1 cellular context compared by ENCODE assay signal in the genomic region with DNA sequence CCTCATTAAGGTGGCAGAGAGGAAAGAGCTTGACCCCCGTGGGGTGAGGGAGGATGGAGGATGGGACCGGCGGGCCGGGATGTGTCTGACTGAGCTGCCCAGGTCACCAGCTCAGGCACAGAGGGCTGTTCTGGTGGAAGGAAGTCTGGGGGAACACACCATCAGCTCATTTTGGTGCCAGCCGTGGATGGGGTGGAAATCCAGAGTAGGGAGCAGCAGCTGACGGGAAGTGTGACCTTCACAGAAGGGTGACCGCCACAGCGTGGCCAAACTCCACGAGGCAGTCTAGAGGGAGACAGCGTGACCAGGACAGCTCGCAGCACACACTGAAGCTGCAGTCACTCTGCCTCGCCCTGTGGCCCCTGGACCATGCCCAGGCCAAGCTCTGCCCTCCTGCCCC.
TF ChIP-seq lines count a peak whose summit lies in the region.

No MANE protein-coding gene starts in this region.

TF ChIP-seq in WTC11, 78 proteins besides CTCF, POLR2A, EP300 and RAD21 (continued from another document):
- TF ChIP-seq, protein P1, sequence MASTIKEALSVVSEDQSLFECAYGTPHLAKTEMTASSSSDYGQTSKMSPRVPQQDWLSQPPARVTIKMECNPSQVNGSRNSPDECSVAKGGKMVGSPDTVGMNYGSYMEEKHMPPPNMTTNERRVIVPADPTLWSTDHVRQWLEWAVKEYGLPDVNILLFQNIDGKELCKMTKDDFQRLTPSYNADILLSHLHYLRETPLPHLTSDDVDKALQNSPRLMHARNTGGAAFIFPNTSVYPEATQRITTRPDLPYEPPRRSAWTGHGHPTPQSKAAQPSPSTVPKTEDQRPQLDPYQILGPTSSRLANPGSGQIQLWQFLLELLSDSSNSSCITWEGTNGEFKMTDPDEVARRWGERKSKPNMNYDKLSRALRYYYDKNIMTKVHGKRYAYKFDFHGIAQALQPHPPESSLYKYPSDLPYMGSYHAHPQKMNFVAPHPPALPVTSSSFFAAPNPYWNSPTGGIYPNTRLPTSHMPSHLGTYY (CRISPR knock-in tag; IDR thresholded peaks at IDR 0.05) = no peak
- TF ChIP-seq, protein P2, sequence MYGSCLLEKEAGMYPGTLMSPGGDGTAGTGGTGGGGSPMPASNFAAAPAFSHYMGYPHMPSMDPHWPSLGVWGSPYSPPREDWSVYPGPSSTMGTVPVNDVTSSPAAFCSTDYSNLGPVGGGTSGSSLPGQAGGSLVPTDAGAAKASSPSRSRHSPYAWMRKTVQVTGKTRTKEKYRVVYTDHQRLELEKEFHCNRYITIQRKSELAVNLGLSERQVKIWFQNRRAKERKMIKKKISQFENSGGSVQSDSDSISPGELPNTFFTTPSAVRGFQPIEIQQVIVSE (CRISPR knock-in tag; IDR thresholded peaks at IDR 0.05; ENCODE audit: borderline replicate concordance) = no peak
- TF ChIP-seq, protein P3, sequence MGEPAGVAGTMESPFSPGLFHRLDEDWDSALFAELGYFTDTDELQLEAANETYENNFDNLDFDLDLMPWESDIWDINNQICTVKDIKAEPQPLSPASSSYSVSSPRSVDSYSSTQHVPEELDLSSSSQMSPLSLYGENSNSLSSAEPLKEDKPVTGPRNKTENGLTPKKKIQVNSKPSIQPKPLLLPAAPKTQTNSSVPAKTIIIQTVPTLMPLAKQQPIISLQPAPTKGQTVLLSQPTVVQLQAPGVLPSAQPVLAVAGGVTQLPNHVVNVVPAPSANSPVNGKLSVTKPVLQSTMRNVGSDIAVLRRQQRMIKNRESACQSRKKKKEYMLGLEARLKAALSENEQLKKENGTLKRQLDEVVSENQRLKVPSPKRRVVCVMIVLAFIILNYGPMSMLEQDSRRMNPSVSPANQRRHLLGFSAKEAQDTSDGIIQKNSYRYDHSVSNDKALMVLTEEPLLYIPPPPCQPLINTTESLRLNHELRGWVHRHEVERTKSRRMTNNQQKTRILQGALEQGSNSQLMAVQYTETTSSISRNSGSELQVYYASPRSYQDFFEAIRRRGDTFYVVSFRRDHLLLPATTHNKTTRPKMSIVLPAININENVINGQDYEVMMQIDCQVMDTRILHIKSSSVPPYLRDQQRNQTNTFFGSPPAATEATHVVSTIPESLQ (CRISPR knock-in tag; IDR thresholded peaks at IDR 0.05) = no peak
- TF ChIP-seq ZBTB21 (CRISPR knock-in tag; IDR thresholded peaks at IDR 0.05; ENCODE audit: borderline replicate concordance) (no peak), ZNF121 (CRISPR knock-in tag; IDR thresholded peaks at IDR 0.05) (no peak), ZNF396 (CRISPR knock-in tag; IDR thresholded peaks at IDR 0.05; ENCODE audit: borderline replicate concordance) (no peak), ESRRA (CRISPR knock-in tag; IDR thresholded peaks at IDR 0.05; ENCODE audit: borderline replicate concordance) (no peak)
- TF ChIP-seq, protein P4, sequence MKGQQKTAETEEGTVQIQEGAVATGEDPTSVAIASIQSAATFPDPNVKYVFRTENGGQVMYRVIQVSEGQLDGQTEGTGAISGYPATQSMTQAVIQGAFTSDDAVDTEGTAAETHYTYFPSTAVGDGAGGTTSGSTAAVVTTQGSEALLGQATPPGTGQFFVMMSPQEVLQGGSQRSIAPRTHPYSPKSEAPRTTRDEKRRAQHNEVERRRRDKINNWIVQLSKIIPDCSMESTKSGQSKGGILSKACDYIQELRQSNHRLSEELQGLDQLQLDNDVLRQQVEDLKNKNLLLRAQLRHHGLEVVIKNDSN (CRISPR knock-in tag; IDR thresholded peaks at IDR 0.05) = no peak
- TF ChIP-seq, protein P5, sequence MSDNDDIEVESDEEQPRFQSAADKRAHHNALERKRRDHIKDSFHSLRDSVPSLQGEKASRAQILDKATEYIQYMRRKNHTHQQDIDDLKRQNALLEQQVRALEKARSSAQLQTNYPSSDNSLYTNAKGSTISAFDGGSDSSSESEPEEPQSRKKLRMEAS (CRISPR knock-in tag; IDR thresholded peaks at IDR 0.05) = no peak
